28 cellular contexts compared by ENCODE assay signal in genomic region chr1:75132421-75133381, GRCh38. TPM values are rescaled to one million over a fixed set of nuclear protein-coding genes. Genes with fewer than 3 reads are reported as not detected.
DNase-seq lines count a peak whose midpoint lies in the region; ATAC-seq, FAIRE-seq and TF ChIP-seq lines count a peak whose summit lies in the region.
"Had no signal": no experiment of that assay in that cellular context is flagged by ENCODE, and none has a peak within 500 bp of the region (broad histone marks: within the 10 kb centered on the region; RNA-seq: fewer than 3 reads in every experiment).

No MANE protein-coding gene starts in this region.

- H3K36me3 ChIP-seq in GM23338 (ENCODE audit: insufficient read depth) (no peaks in the 10 kb centered on the region), K562 (ENCODE audit: control insufficient read depth, insufficient read depth, low read length) (no peaks in the 10 kb centered on the region), mesendoderm (ENCODE audit: control insufficient read depth, insufficient read depth, low read length) (no peaks in the 10 kb centered on the region), suprapubic skin (no peaks in the 10 kb centered on the region), testis (ENCODE audit: low read depth, missing control alignments) (no peaks in the 10 kb centered on the region)
- H3K36me3 ChIP-seq: ascending aorta, esophagus muscularis mucosa, upper lobe of right lung had no signal

- peaks cover 71% of the 10 kb centered on the region for H3K4me1 ChIP-seq in GM23338 (ENCODE audit: insufficient read depth)
- H3K4me1 ChIP-seq in K562 (replicated peaks in 1 of 2; ENCODE audit: control insufficient read depth in 2 of 2, insufficient read depth in 2 of 2, low read length in 2 of 2), result peaks cover 0 to 10% of the 10 kb centered on the region in 2 experiments; a peak in 1 of 5 replicates
- peaks cover 7% of the 10 kb centered on the region for H3K4me1 ChIP-seq in mesendoderm (ENCODE audit: control insufficient read depth, low read depth, low read length)
- peaks cover 38% of the 10 kb centered on the region for H3K4me1 ChIP-seq in suprapubic skin
- H3K4me1 ChIP-seq in testis, result no peaks in the 10 kb centered on the region

- H4K5ac ChIP-seq in mesendoderm (ENCODE audit: low read length), result no peak overlapping the region

- no peak for FAIRE-seq in K562 (lab: Jason Lieb, UNC)
- FAIRE-seq: GM12878, H54 had no signal

- BruUV-seq in K562 (replicated peaks; lab: Mats Ljungman, UMichigan), result no TSS peak

- H4K20me1 ChIP-seq in GM23338 (replicated peaks; ENCODE audit: insufficient read depth), result no peaks in the 10 kb centered on the region
- no peaks in the 10 kb centered on the region for H4K20me1 ChIP-seq in K562 (replicated peaks; ENCODE audit: control insufficient read depth, insufficient read depth, low read length)

- H3K27me3 ChIP-seq in GM23338 (ENCODE audit: insufficient read depth) (peaks cover 98% of the 10 kb centered on the region), K562 (ENCODE audit: control insufficient read depth in 2 of 2, insufficient read depth in 2 of 2, low read length in 2 of 2) (peaks cover 82 to 85% of the 10 kb centered on the region in 2 experiments), mesendoderm (ENCODE audit: insufficient read depth, low read length, poor library complexity) (peaks cover 69% of the 10 kb centered on the region), suprapubic skin (peaks cover 100% of the 10 kb centered on the region), testis (peaks cover 3% of the 10 kb centered on the region)

- no peak overlapping the region for H2BK15ac ChIP-seq in mesendoderm (replicated peaks; ENCODE audit: low read depth)

- H3F3A ChIP-seq in GM23338 (replicated peaks; ENCODE audit: low read depth), result peaks cover 24% of the 10 kb centered on the region

- TF ChIP-seq EP300 in K562 (IDR thresholded peaks at IDR 0.05; ENCODE audit: low read length) (no peak), suprapubic skin (IDR thresholded peaks at IDR 0.05) (no peak)

- H3K27me3 Mint-ChIP-seq in GM23338 (ENCODE audit: insufficient read depth, low read depth, poor library complexity), result peaks cover 98% of the 10 kb centered on the region

- no peak for TF ChIP-seq RAD21 in K562 (CRISPR knock-in tag; conservative IDR thresholded peaks at IDR 0.05 in 1 of 2, IDR thresholded peaks at IDR 0.05 in 1 of 2)

- ATAC-seq in GM23338, result no peak
- ATAC-seq in K562, result no peak
- ATAC-seq: GM12878, left lobe of liver, upper lobe of right lung had no signal

- H3K27ac ChIP-seq in GM23338 (ENCODE audit: low read depth) (no peak overlapping the region), K562 (ENCODE audit: extremely low read depth, low read depth, low read length) (no peak overlapping the region), mesendoderm (ENCODE audit: low read depth, low read length) (no peak overlapping the region), suprapubic skin (no peak overlapping the region), RWPE1 (no peak overlapping the region), testis (no peak overlapping the region)
- H3K27ac ChIP-seq: ascending aorta, esophagus muscularis mucosa, upper lobe of right lung had no signal

- POLR2A ChIA-PET in K562 (lab: Yijun Ruan, JAX) (no interaction called here), RWPE1 (lab: Yijun Ruan, JAX; ENCODE audit: low non-redundant PET) (no interaction called here)

- in situ Hi-C loops in K562 (cut with MboI), result no loop called here

- no peak overlapping the region for H3K18ac ChIP-seq in mesendoderm (ENCODE audit: low read length)

- H3K4me3 ChIP-seq in GM23338, result peak overlapping the region; percentile 75
- no peak overlapping the region for H3K4me3 ChIP-seq in K562
- H3K4me3 ChIP-seq in mesendoderm (ENCODE audit: low read length), result no peak overlapping the region
- no peak overlapping the region for H3K4me3 ChIP-seq in suprapubic skin
- H3K4me3 ChIP-seq in testis, result no peak overlapping the region
- H3K4me3 ChIP-seq: ascending aorta, esophagus muscularis mucosa, GM12878, upper lobe of right lung had no signal

- no peaks in the 10 kb centered on the region for H3K36me3 Mint-ChIP-seq in GM23338 (ENCODE audit: low read depth)
- H3K36me3 Mint-ChIP-seq: CD4-positive, alpha-beta memory T cell had no signal

- peaks cover 2% of the 10 kb centered on the region; the same call in 1 of the 3 replicates for H3K9me3 Mint-ChIP-seq in GM23338

- no peak overlapping the region for H3K56ac ChIP-seq in mesendoderm (ENCODE audit: low read length)

- H2BK5ac ChIP-seq in mesendoderm (ENCODE audit: low read length), result no peak overlapping the region

- H3K79me2 ChIP-seq in GM23338 (replicated peaks; ENCODE audit: insufficient read depth) (no peaks in the 10 kb centered on the region), K562 (ENCODE audit: control insufficient read depth, insufficient read depth, low read length) (no peaks in the 10 kb centered on the region), mesendoderm (ENCODE audit: control insufficient read depth, insufficient read depth, low read length) (no peaks in the 10 kb centered on the region)

- intact Hi-C loops in K562 (cut with micrococcal nuclease) (loop anchor here (5.0 kb wide), 2 partner anchors 70 to 360 kb away; no protein-coding TSS in a partner anchor), testis (cut with DNase I; ENCODE audit: low total_unique reads) (no loop called here)

- TF ChIP-seq CTCF in GM23338 (conservative IDR thresholded peaks at IDR 0.05; ENCODE audit: low read depth in 2 of 2) (0 out of 4 replicates have a peak, but pooled peaks of 1 of the 2 experiments have one; percentile 25), K562 (IDR thresholded peaks at IDR 0.05 in 2 of 3, conservative IDR thresholded peaks at IDR 0.05 in 1 of 3; ENCODE audit: insufficient read depth in 2 of 3, low read depth in 1 of 3, low read length in 3 of 3) (no peak), suprapubic skin (IDR thresholded peaks at IDR 0.05) (no peak), RWPE1 (conservative IDR thresholded peaks at IDR 0.05; ENCODE audit: low read depth) (no peak), testis (IDR thresholded peaks at IDR 0.05) (no peak)

- 2% methylated on average over 35 of the region's 36 CpGs for WGBS in K562 (ENCODE audit: insufficient coverage, low coverage, missing lambda C conversion rate)
- no CpG with 5 or more reads among the region's 36 CpGs for WGBS in mesendoderm (ENCODE audit: extremely low coverage, insufficient coverage, low lambda C conversion rate)
- 17% methylated on average over 36 of the region's 36 CpGs for WGBS in suprapubic skin
- WGBS in testis, 2 donors, result 9 to 10% methylated on average over 36 of the region's 36 CpGs

- H2BK120ac ChIP-seq in mesendoderm (ENCODE audit: low read depth, low read length), result no peak overlapping the region

- TF ChIP-seq POLR2A in K562 (conservative IDR thresholded peaks at IDR 0.05) (no peak), suprapubic skin (IDR thresholded peaks at IDR 0.05) (no peak), testis (IDR thresholded peaks at IDR 0.05) (no peak)

- H2AK5ac ChIP-seq in mesendoderm (ENCODE audit: low read length), result no peak overlapping the region

- H3K4me3 Mint-ChIP-seq in GM23338, result peak overlapping the region; percentile 83

- H3K9me3 ChIP-seq in K562 (replicated peaks; ENCODE audit: control insufficient read depth, insufficient read depth, low read depth, low read length) (no peaks in the 10 kb centered on the region), suprapubic skin (no peaks in the 10 kb centered on the region), testis (no peaks in the 10 kb centered on the region)
- H3K9me3 ChIP-seq: ascending aorta, esophagus muscularis mucosa, upper lobe of right lung had no signal

- peaks cover 72% of the 10 kb centered on the region for H3K4me1 Mint-ChIP-seq in GM23338

- DNase-seq in DMS53 (lab: John Stamatoyannopoulos, UW) (peak; percentile 33), GM23338 (ENCODE audit: low spot score) (peak; percentile 33), K562 (ENCODE audit: extremely low read depth in 1 of 4, low spot score in 3 of 4) (no peak), mesendoderm (peak; percentile 35), suprapubic skin (ENCODE audit: low spot score in 2 of 2) (no peak), SK-N-DZ (ENCODE audit: low spot score) (no peak), RWPE1 (ENCODE audit: low spot score) (no peak), testis (no peak)
- DNase-seq: activated CD4-positive, alpha-beta T cell treated with anti-CD3 and anti-CD28 coated beads, Interleukin-2, amount 50 U/mL, for 4 hours; activated naive CD4-positive, alpha-beta T cell treated with Interleukin-2 at 50 U/mL for 16 hours; activated T-cell treated with anti-CD3 and anti-CD28 coated beads for 4 hours; CD4-positive, alpha-beta memory T cell; DMS153; effector CD4-positive, alpha-beta T cell; NCI-H1436; Right ventricle myocardium superior; stimulated activated CD4-positive, alpha-beta T cell treated with anti-CD3 and anti-CD28 coated beads, Interleukin-4, amount 100 ng/mL, for 4 hours; upper lobe of right lung had no signal

- no peak overlapping the region for H3K23ac ChIP-seq in mesendoderm (ENCODE audit: low read length)

- no peak overlapping the region for H3K27ac Mint-ChIP-seq in GM23338
- H3K27ac Mint-ChIP-seq: CD4-positive, alpha-beta memory T cell had no signal

- peak overlapping the region; percentile 81 for H3K4me2 ChIP-seq in GM23338
- H3K4me2 ChIP-seq in K562 (ENCODE audit: insufficient read depth, low read length), result no peak overlapping the region
- H3K4me2 ChIP-seq in mesendoderm (ENCODE audit: low read length), result no peak overlapping the region

- no peak overlapping the region for H3K4ac ChIP-seq in mesendoderm (ENCODE audit: low read depth, low read length)

- no peak overlapping the region for H2AFZ ChIP-seq in GM23338
- H2AFZ ChIP-seq in K562 (ENCODE audit: low read depth, low read length), result no peak overlapping the region

- H3K9me1 ChIP-seq in K562 (ENCODE audit: control insufficient read depth, insufficient read depth, low read length), result no peaks in the 10 kb centered on the region

- CTCF ChIA-PET in K562 (lab: Yijun Ruan, JAX; ENCODE audit: low intra/inter-chr PET ratio) (no interaction called here), RWPE1 (lab: Yijun Ruan, JAX) (no interaction called here)

- H3K9me2 ChIP-seq in GM23338 (ENCODE audit: insufficient read depth), result no peaks in the 10 kb centered on the region

- H3K9ac ChIP-seq in K562 (ENCODE audit: insufficient read depth in 1 of 2, low read depth in 2 of 2, low read length in 2 of 2) (no peak overlapping the region), mesendoderm (ENCODE audit: low read length) (no peak overlapping the region)

- H4K8ac ChIP-seq in mesendoderm (ENCODE audit: low read depth, low read length), result no peak overlapping the region

- no peaks in the 10 kb centered on the region for H3K79me1 ChIP-seq in mesendoderm (ENCODE audit: low read length)

RNA-seq across cellular contexts. Expression of gene LHX8, which starts 1.5 kb away (rescaled TPM):
- total RNA-seq in GM23338 (2014; rRNA removed; shearing (Covaris generic)), result 0.27 and 0.73 TPM in 2 replicates
- polyA plus RNA-seq in GM23338 (2016; fragmentation: Nextera tagmentation; extraction: Ambion mirVana) (0.68 and 0.77 TPM in 2 replicates), K562 (2011; rRNA removed) (not detected in 2 replicates), K562 (2014; fragmentation: Illumina TruSeq; extraction: Trizol) (not detected in 2 replicates), K562 (2014; fragmentation: Nextera tagmentation; extraction: Ambion mirVana) (not detected), K562 (2014; rRNA removed) (not detected in 2 replicates), testis (ENCODE audit: insufficient read depth, low read depth, low replicate concordance) (1.7 TPM)
- total RNA-seq in K562 (2011; cell fraction: chromatin; rRNA removed; ENCODE audit: low replicate concordance), result not detected in 2 replicates
- not detected in 2 replicates for total RNA-seq in K562 (2011; cell fraction: nucleolus; rRNA removed)
- total RNA-seq in K562 (2011; cell fraction: nucleoplasm; rRNA removed), result not detected in 2 replicates
- total RNA-seq in K562 (2014; rRNA removed) (not detected in 2 replicates), K562 (2014; rRNA removed; fragmentation: Illumina TruSeq; extraction: Trizol) (not detected in 2 replicates), K562 (2015; rRNA removed; fragmentation: Illumina TruSeq; extraction: Trizol) (not detected in 2 replicates), K562 (2021) (not detected in 2 replicates), suprapubic skin (not detected), testis (1 to 10 TPM; 1.4 to 2.9 TPM)
- polyA plus RNA-seq in K562 (2011; cell fraction: cytosol; rRNA removed), result not detected in 2 replicates
- polyA plus RNA-seq in K562 (2011; cell fraction: nucleus; rRNA removed), result not detected in 2 replicates
- polyA plus RNA-seq in K562 (2012), result not detected in 2 replicates
- polyA minus RNA-seq in K562 (2011; rRNA and poly(A)+ RNA removed), result not detected in 2 replicates
- not detected in 2 replicates for polyA minus RNA-seq in K562 (2011; cell fraction: cytosol; rRNA and poly(A)+ RNA removed)
- not detected in 2 replicates for polyA minus RNA-seq in K562 (2011; cell fraction: nucleus; rRNA and poly(A)+ RNA removed)
- 0.04 TPM for polyA plus RNA-seq in mesendoderm (2013, experiment 1 of 2)
- 0.11 TPM for polyA plus RNA-seq in mesendoderm (2013, experiment 2 of 2)
- 0.83 and 1.6 TPM in 2 replicates for polyA plus RNA-seq in SK-N-DZ (2014; cell fraction: cytosol; rRNA removed)
- polyA plus RNA-seq in SK-N-DZ (2014; cell fraction: nucleus; rRNA removed), result 2.0 and 4.0 TPM in 2 replicates
- total RNA-seq: ascending aorta; CD4-positive, alpha-beta memory T cell; chondrocyte; esophagus muscularis mucosa; glomerular endothelial cell; GM12878; HT1080; left lobe of liver; mononuclear cell; Right ventricle myocardium superior; T-helper 1 cell treated with Interleukin-12 subunit alpha and Interleukin-12 subunit beta and Interleukin-4 antibody, amounts not matched to agents 30 ng/mL and 1 ng/mL, for 36 hours; upper lobe of right lung had no signal
- polyA plus RNA-seq: CD4-positive, alpha-beta memory T cell; GM12878 had no signal

Comparison
In these comparisons a context has a peak if more than half of its experiments do, and no peak if none do; other contexts are left out.
1. DNase-seq: peak in DMS53 (single experiment), GM23338 (single experiment) and mesendoderm (single experiment); none in K562 (0 of 4), suprapubic skin (0 of 2), SK-N-DZ (single experiment), RWPE1 (single experiment) and testis (single experiment).